In the genomic region with DNA sequence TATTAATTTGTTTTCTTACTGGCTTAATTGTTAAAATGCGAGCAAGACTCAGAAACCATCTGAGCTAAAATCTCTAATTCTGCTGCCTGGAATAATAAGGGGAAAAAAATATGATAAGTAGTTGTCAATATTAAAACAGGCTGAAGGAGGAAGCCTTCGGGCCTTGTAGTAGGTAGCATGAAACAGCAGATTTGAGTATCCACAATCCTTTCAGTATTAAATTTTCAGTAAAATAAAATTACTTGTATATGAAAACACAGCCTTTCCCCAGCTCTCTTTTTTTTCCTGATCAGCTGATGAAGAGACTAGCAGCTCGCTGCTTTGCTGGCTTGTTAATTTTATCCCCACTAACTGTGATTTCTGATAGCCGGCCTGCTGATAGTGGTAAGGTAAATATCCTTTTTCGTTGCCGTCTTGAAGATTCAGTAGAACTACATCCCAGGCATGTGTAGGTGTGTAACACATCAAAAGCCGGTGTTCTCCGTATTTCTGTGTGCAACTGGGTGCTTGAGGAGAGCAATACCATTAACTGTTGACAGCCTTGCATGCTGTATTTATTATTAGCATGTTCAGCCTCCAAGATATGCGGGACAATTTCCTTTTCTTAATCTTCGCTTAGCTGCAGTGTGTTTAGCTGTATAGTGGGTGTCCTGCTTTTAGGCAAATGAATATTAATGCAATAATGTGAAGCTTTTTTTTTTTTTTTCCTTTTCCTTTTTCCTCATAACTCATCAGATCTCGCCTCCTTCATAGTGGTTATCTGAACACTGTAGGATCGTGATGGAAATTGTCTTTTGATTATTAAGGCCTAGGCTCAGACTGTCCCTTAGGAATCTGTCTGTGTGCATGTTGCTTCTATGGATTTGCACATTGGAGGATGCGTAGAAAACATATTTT, we compare ENCODE assay signal across 8 cellular contexts.
DNase-seq lines count a peak whose midpoint lies in the region; ATAC-seq, FAIRE-seq and TF ChIP-seq lines count a peak whose summit lies in the region.

No MANE protein-coding gene starts in this region.

- H3K27ac ChIP-seq in PC-9 (peak overlapping the region; percentile 37; the same call in 1 of the 2 replicates), H1 (ENCODE audit: low read depth, low read length) (peak overlapping the region; percentile 21; the same call in 1 of the 2 replicates)

- no peak overlapping the region for H2AK5ac ChIP-seq in H1 (ENCODE audit: low read depth, low read length)

- H3K36me3 ChIP-seq in PC-9 (ENCODE audit: low read depth) (no peaks in the 10 kb centered on the region), H1 (ENCODE audit: control insufficient read depth in 2 of 4, insufficient read depth in 4 of 4, low read length in 3 of 4) (no peaks in the 10 kb centered on the region)

- H3K9me3 Mint-ChIP-seq in natural killer cell treated with Interleukin-12 subunit alpha and Interleukin-12 subunit beta and Interleukin-15 and Interleukin-18, amount 100 ng/mL, for 72 hours, result no peaks in the 10 kb centered on the region

- TF ChIP-seq POLR2A in H1 (IDR thresholded peaks at IDR 0.05; ENCODE audit: control extremely low read depth in 1 of 2, low read depth in 2 of 2, low read length in 2 of 2), result no peak

- H4K8ac ChIP-seq in H1 (ENCODE audit: extremely low read depth, insufficient read depth, low read length), result no peak overlapping the region

- H4K91ac ChIP-seq in H1 (replicated peaks; ENCODE audit: insufficient read length, low read length), result peak overlapping the region; percentile 69

- no peaks in the 10 kb centered on the region for H3F3A ChIP-seq in PC-9 (ENCODE audit: insufficient read depth, low read depth)

- H3K14ac ChIP-seq in H1 (ENCODE audit: insufficient read length), result no peak overlapping the region

- H3K79me1 ChIP-seq in H1 (ENCODE audit: low read depth, low read length), result no peaks in the 10 kb centered on the region

- no peaks in the 10 kb centered on the region for H3K9me2 ChIP-seq in PC-9 (ENCODE audit: insufficient read depth)

- H2BK15ac ChIP-seq in H1 (ENCODE audit: low read length), result no peak overlapping the region

- peak overlapping the region; percentile 83 for H2BK5ac ChIP-seq in H1 (ENCODE audit: low read depth, low read length)

- peak overlapping the region in 1 of 4 experiments; percentile 48; a peak in 2 of 7 replicates for H3K9ac ChIP-seq in H1 (replicated peaks in 1 of 4; ENCODE audit: extremely low read depth in 1 of 4, low read depth in 3 of 4, low read length in 3 of 4)

- H3K27me3 ChIP-seq in PC-9 (ENCODE audit: insufficient read depth, low read depth), result no peaks in the 10 kb centered on the region
- no peaks in the 10 kb centered on the region for H3K27me3 ChIP-seq in H1 (replicated peaks in 1 of 4; ENCODE audit: control insufficient read depth in 3 of 4, extremely low read depth in 1 of 4, insufficient read depth in 3 of 4, low read length in 3 of 4)

- DNase-seq in GM12865 (ENCODE audit: low read depth) (no peak), PC-9 (peak in 1 of 2 experiments; percentile 2), H1 (ENCODE audit: low read depth in 1 of 2, low spot score in 2 of 2) (no peak)
- DNase-seq in natural killer cell treated with Interleukin-12 subunit alpha and Interleukin-12 subunit beta and Interleukin-15 and Interleukin-18, amount 100 ng/mL, for 72 hours (ENCODE audit: low spot score), result no peak
- DNase-seq in activated CD8-positive, alpha-beta memory T cell treated with anti-CD3 and anti-CD28 coated beads for 24 hours, result no peak

- H4K5ac ChIP-seq in H1 (ENCODE audit: insufficient read length, low read depth, low read length), result peak overlapping the region; percentile 63

- no peak overlapping the region for H3K4ac ChIP-seq in H1 (replicated peaks; ENCODE audit: insufficient read length, low read depth, low read length)

- peak overlapping the region; percentile 69 for H3K4me3 Mint-ChIP-seq in natural killer cell treated with Interleukin-12 subunit alpha and Interleukin-12 subunit beta and Interleukin-15 and Interleukin-18, amount 100 ng/mL, for 72 hours

- H2AFZ ChIP-seq in PC-9 (0 out of 2 replicates have a peak overlapping the region, but pooled peaks have one; percentile 55), H1 (ENCODE audit: low read length) (peak overlapping the region; percentile 95)

- peak overlapping the region; percentile 97 for H2BK12ac ChIP-seq in H1 (ENCODE audit: low read depth, low read length)

- H3K4me3 ChIP-seq in GM12865 (ENCODE audit: low read depth, low read length) (peak overlapping the region; percentile 59), PC-9 (no peak overlapping the region), H1 (ENCODE audit: extremely low read depth in 1 of 4, insufficient read depth in 2 of 4, low read depth in 3 of 4, low read length in 4 of 4) (no peak overlapping the region)

- no peak overlapping the region for H3K23ac ChIP-seq in H1 (ENCODE audit: insufficient read length)

- no peaks in the 10 kb centered on the region for H3K27me3 Mint-ChIP-seq in natural killer cell treated with Interleukin-12 subunit alpha and Interleukin-12 subunit beta and Interleukin-15 and Interleukin-18, amount 100 ng/mL, for 72 hours

- peak overlapping the region; percentile 39 for H3K56ac ChIP-seq in H1 (replicated peaks; ENCODE audit: insufficient read length, low read depth, low read length)

- POLR2A ChIA-PET in PC-9 (lab: Charles Lee; ENCODE audit: unreplicated experiment) (interaction anchor here (0.5 kb wide), 1 partner anchor 30 kb away, joined by 4 read pairs; no protein-coding TSS in a partner anchor), H1 (lab: Charles Lee; ENCODE audit: partially characterized antibody) (interaction anchor here (0.9 to 2.4 kb wide), 6 partner anchors 9 to 501 kb away, joined by 3 to 8 read pairs (median 4); no protein-coding TSS in a partner anchor)

- H3K9me3 ChIP-seq in PC-9 (ENCODE audit: insufficient read depth, low read depth), result no peaks in the 10 kb centered on the region
- no peaks in the 10 kb centered on the region for H3K9me3 ChIP-seq in H1 (ENCODE audit: insufficient read depth in 2 of 2, low read depth in 1 of 2, low read length in 1 of 2)

- H3K27ac Mint-ChIP-seq in natural killer cell treated with Interleukin-12 subunit alpha and Interleukin-12 subunit beta and Interleukin-15 and Interleukin-18, amount 100 ng/mL, for 72 hours, result peak overlapping the region; percentile 64 to 91

- intact Hi-C loops in PC-9 (cut with micrococcal nuclease; ENCODE audit: unreplicated experiment), result loop anchor here (5.0 kb wide), 2 partner anchors 68 to 123 kb away; no protein-coding TSS in a partner anchor

- peaks cover 7% of the 10 kb centered on the region; the same call in 1 of the 2 replicates for H3K4me1 ChIP-seq in PC-9 (replicated peaks; ENCODE audit: insufficient read depth)
- peaks cover 2 to 18% (median 16%) of the 10 kb centered on the region in 4 experiments for H3K4me1 ChIP-seq in H1 (replicated peaks in 1 of 4; ENCODE audit: control insufficient read depth in 3 of 4, insufficient read depth in 4 of 4, low read length in 3 of 4)

- 57% methylated on average over 13 of the region's 13 CpGs; no CpG with 5 or more reads in 1 of the 2 experiments for WGBS in H1 (ENCODE audit: extremely low coverage in 1 of 2, insufficient coverage in 1 of 2, insufficient read length in 1 of 2, insufficient replicate concordance in 2 of 2, low coverage in 1 of 2, low lambda C conversion rate in 2 of 2, missing lambda C conversion rate in 1 of 2), 2 experiments

- no TSS peak for BruUV-seq in PC-9 (replicated peaks; lab: Mats Ljungman, UMichigan)

- H4K20me1 ChIP-seq in PC-9 (ENCODE audit: insufficient read depth) (no peaks in the 10 kb centered on the region), H1 (replicated peaks in 1 of 2; ENCODE audit: control insufficient read depth in 1 of 2, insufficient read depth in 2 of 2, low read length in 2 of 2) (no peaks in the 10 kb centered on the region)

- CTCF ChIA-PET in PC-9 (lab: Charles Lee), result interaction anchor here (0.6 to 0.7 kb wide), 2 partner anchors 60 to 73 kb away, joined by 3 to 4 read pairs; no protein-coding TSS in a partner anchor
- CTCF ChIA-PET in H1 (lab: Charles Lee; ENCODE audit: partially characterized antibody), result interaction anchor here (0.8 to 2.2 kb wide), 9 partner anchors 9 to 81 kb away, joined by 3 to 15 read pairs (median 3); no protein-coding TSS in a partner anchor

- H3K79me2 ChIP-seq in PC-9 (ENCODE audit: low read depth), result no peaks in the 10 kb centered on the region
- H3K79me2 ChIP-seq in H1 (ENCODE audit: control insufficient read depth in 1 of 2, insufficient read depth in 2 of 2, low read length in 2 of 2), result no peaks in the 10 kb centered on the region

- TF ChIP-seq EP300 in H1 (IDR thresholded peaks at IDR 0.05; ENCODE audit: borderline replicate concordance in 1 of 2, low read depth in 2 of 2, low read length in 2 of 2), result no peak

- peaks cover 5% of the 10 kb centered on the region for H3K36me3 Mint-ChIP-seq in natural killer cell treated with Interleukin-12 subunit alpha and Interleukin-12 subunit beta and Interleukin-15 and Interleukin-18, amount 100 ng/mL, for 72 hours

- peak overlapping the region; percentile 99 for H2BK20ac ChIP-seq in H1 (ENCODE audit: low read length)

- H2BK120ac ChIP-seq in H1 (replicated peaks; ENCODE audit: low read depth, low read length), result peak overlapping the region; percentile 29

- H3K4me2 ChIP-seq in PC-9 (peak overlapping the region; percentile 86), H1 (ENCODE audit: insufficient read depth in 1 of 2, low read depth in 2 of 2, low read length in 2 of 2) (peak overlapping the region in 1 of 2 experiments; percentile 14; a peak in 1 of 4 replicates)

- FAIRE-seq in H1 (lab: Jason Lieb, UNC), result no peak

- TF ChIP-seq RAD21 in H1 (IDR thresholded peaks at IDR 0.05 in 1 of 2, conservative IDR thresholded peaks at IDR 0.05 in 1 of 2; ENCODE audit: low read depth in 2 of 2, low read length in 2 of 2), result no peak

- no peak for ATAC-seq in natural killer cell treated with Interleukin-12 subunit alpha and Interleukin-12 subunit beta and Interleukin-15 and Interleukin-18, amount 100 ng/mL, for 72 hours
- no peak for ATAC-seq in GM19463 (IDR thresholded peaks at IDR 0.05; ENCODE audit: unreplicated experiment)
- no peak for ATAC-seq in GM19023 (IDR thresholded peaks at IDR 0.05; ENCODE audit: unreplicated experiment)
- no peak for ATAC-seq in HG03095 (IDR thresholded peaks at IDR 0.05; ENCODE audit: unreplicated experiment)

- H3K18ac ChIP-seq in H1 (ENCODE audit: extremely low read depth, low read length), result peak overlapping the region; percentile 89

- no peak for TF ChIP-seq CTCF in GM12865 (IDR thresholded peaks at IDR 0.05; ENCODE audit: insufficient read depth, low read depth, low read length, missing control alignments)
- no peak for TF ChIP-seq CTCF in PC-9 (conservative IDR thresholded peaks at IDR 0.05)
- TF ChIP-seq CTCF in H1 (IDR thresholded peaks at IDR 0.05; ENCODE audit: control extremely low read depth in 1 of 3, insufficient read depth in 1 of 3, low read depth in 1 of 3, low read length in 3 of 3), result no peak

- peaks cover 41 to 69% of the 10 kb centered on the region in 2 donors for H3K4me1 Mint-ChIP-seq in natural killer cell treated with Interleukin-12 subunit alpha and Interleukin-12 subunit beta and Interleukin-15 and Interleukin-18, amount 100 ng/mL, for 72 hours (ENCODE audit: low read depth in 2 of 2)

- H3K23me2 ChIP-seq in H1 (ENCODE audit: low read depth, low read length), result no peaks in the 10 kb centered on the region

TF ChIP-seq in H1, 55 proteins besides CTCF, POLR2A, EP300 and RAD21 (continues in another document):
- no peak for TF ChIP-seq CEBPB (IDR thresholded peaks at IDR 0.05; ENCODE audit: low read depth, low read length)
- no peak for TF ChIP-seq POLR2AphosphoS5 (IDR thresholded peaks at IDR 0.05; ENCODE audit: low read depth, low read length)
